10 cellular contexts compared by ENCODE assay signal in the genomic region with DNA sequence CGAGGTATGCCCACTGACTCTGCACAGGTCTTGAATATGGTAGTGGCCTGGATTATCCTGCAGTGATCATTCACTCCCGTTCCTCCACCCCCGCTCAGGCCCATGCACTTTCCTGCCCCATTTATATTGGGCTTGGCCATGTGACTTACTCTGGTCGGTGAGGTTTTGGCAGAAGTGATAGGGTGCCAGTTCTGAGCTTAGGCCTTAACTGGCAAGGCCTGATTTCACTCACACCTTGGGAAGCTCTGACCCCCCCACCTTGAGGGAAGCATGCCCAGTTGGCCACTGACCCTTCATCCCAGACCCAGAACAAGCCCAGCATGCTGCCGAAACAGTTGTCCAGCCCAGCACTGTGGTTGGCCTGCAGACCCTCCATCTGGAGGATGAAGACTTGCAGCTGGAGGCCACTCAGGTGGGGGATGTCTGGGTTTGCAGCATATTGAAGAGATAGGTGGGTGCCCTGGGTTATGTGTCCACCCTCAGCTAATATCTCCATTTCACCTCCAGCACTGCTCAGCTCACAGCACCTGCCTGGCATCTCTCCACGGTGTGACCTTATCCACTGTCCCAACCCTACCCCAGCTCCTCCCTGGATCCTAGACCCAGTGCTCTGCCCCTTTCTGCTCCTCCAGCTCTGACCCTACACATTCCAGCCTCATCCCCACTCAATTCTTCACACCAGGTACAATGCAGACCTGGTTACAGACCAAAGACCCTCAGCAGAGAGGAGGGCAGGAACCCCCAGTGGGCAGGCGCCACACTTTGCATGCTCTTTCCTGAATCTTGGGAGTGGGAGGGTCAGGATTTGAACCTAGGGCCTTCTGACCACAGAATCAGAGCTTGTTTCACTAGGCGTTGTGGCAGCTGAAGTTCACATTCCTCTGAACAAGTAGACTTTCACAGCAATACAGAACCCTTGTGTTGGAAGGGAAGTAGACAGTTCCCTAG.
DNase-seq lines count a peak whose midpoint lies in the region; ATAC-seq, FAIRE-seq and TF ChIP-seq lines count a peak whose summit lies in the region.
"Had no signal": no experiment of that assay in that cellular context is flagged by ENCODE, and none has a peak within 500 bp of the region (broad histone marks: within the 10 kb centered on the region; RNA-seq: fewer than 3 reads in every experiment).

No MANE protein-coding gene starts in this region.

- no peak overlapping the region for H3K27ac ChIP-seq in CD8-positive, alpha-beta memory T cell (ENCODE audit: low read depth, low read length)
- no peak overlapping the region for H3K27ac ChIP-seq in left lung
- H3K27ac ChIP-seq in substantia nigra (ENCODE audit: low read depth, low read length, poor library complexity, severe bottlenecking) = no peak overlapping the region
- H3K27ac ChIP-seq in neuronal stem cell (replicated peaks; ENCODE audit: low read length) = no peak overlapping the region

- H3K9me3 ChIP-seq in CD8-positive, alpha-beta memory T cell (ENCODE audit: low read length) = no peaks in the 10 kb centered on the region
- H3K9me3 ChIP-seq in left lung (no peaks in the 10 kb centered on the region), neuronal stem cell (replicated peaks in 1 of 2; ENCODE audit: control insufficient read depth in 2 of 2, insufficient read depth in 1 of 2, low read depth in 1 of 2, low read length in 2 of 2) (peaks cover 0 to 16% of the 10 kb centered on the region in 2 donors)

- H2AK5ac ChIP-seq in neuronal stem cell (ENCODE audit: low read depth, low read length) = no peak overlapping the region

- no peak overlapping the region for H2BK120ac ChIP-seq in neuronal stem cell (ENCODE audit: low read depth, low read length)

- H3K27me3 Mint-ChIP-seq in CD8-positive, alpha-beta memory T cell = peaks cover 0 to 23% of the 10 kb centered on the region in 2 donors
- no peaks in the 10 kb centered on the region for H3K27me3 Mint-ChIP-seq in activated CD8-positive, alpha-beta T cell treated with anti-CD3 and anti-CD28 coated beads for 36 hours

- H3K23ac ChIP-seq in neuronal stem cell (ENCODE audit: low read depth, low read length, poor library complexity) = no peak overlapping the region

- H3K18ac ChIP-seq in neuronal stem cell (ENCODE audit: low read length) = no peak overlapping the region

- peaks cover 0 to 3% (median 3%) of the 10 kb centered on the region in 3 donors for H3K4me1 Mint-ChIP-seq in CD8-positive, alpha-beta memory T cell
- H3K4me1 Mint-ChIP-seq in activated CD8-positive, alpha-beta T cell treated with anti-CD3 and anti-CD28 coated beads for 36 hours (ENCODE audit: low read depth) = peaks cover 2% of the 10 kb centered on the region

- no peak overlapping the region for H4K91ac ChIP-seq in neuronal stem cell (ENCODE audit: low read depth, low read length, poor library complexity)

- peaks cover 0 to 20% (median 5%) of the 10 kb centered on the region in 5 donors for H3K9me3 Mint-ChIP-seq in CD8-positive, alpha-beta memory T cell
- peaks cover 21% of the 10 kb centered on the region for H3K9me3 Mint-ChIP-seq in activated CD8-positive, alpha-beta T cell treated with anti-CD3 and anti-CD28 coated beads for 36 hours

- no peaks in the 10 kb centered on the region for H3K36me3 Mint-ChIP-seq in CD8-positive, alpha-beta memory T cell
- H3K36me3 Mint-ChIP-seq in activated CD8-positive, alpha-beta T cell treated with anti-CD3 and anti-CD28 coated beads for 36 hours (ENCODE audit: low read depth) = no peaks in the 10 kb centered on the region
- H3K36me3 Mint-ChIP-seq: brain had no signal

- no CpG with 5 or more reads among the region's 8 CpGs for WGBS in neuronal stem cell (ENCODE audit: extremely low coverage in 2 of 2, insufficient read length in 2 of 2, insufficient replicate concordance in 1 of 2), 2 donors

- no peak overlapping the region for H4K8ac ChIP-seq in neuronal stem cell (ENCODE audit: low read depth, low read length)

- DNase-seq in CD8-positive, alpha-beta memory T cell = peak; percentile 50 to 86 (median 51)
- peak; percentile 87 for DNase-seq in activated CD8-positive, alpha-beta T cell treated with anti-CD3 and anti-CD28 coated beads for 36 hours
- no peak for DNase-seq in left lung
- DNase-seq in substantia nigra (lab: John Stamatoyannopoulos, UW) = no peak
- no peak for DNase-seq in D721Med (ENCODE audit: insufficient read length, low spot score)
- DNase-seq in neuronal stem cell (ENCODE audit: low spot score) = no peak
- DNase-seq in cerebellum (ENCODE audit: low spot score) = no peak
- DNase-seq: NCI-H2029 treated with DMSO at 0.1 percent for 48 hours had no signal

- H3K27me3 ChIP-seq in CD8-positive, alpha-beta memory T cell (ENCODE audit: insufficient read depth, low read length, poor library complexity, severe bottlenecking) = no peaks in the 10 kb centered on the region
- H3K27me3 ChIP-seq in left lung = no peaks in the 10 kb centered on the region
- H3K27me3 ChIP-seq in neuronal stem cell (ENCODE audit: control insufficient read depth in 3 of 3, insufficient read depth in 3 of 3, low read depth in 1 of 3, low read length in 3 of 3) = no peaks in the 10 kb centered on the region

- no peak overlapping the region for H3K4me2 ChIP-seq in neuronal stem cell (ENCODE audit: insufficient read depth, low read length, poor library complexity, severe bottlenecking)

- intact Hi-C loops in activated CD8-positive, alpha-beta T cell treated with anti-CD3 and anti-CD28 coated beads for 36 hours (cut with micrococcal nuclease) = no loop called here
- intact Hi-C loops in left lung (cut with DNase I) = no loop called here

- no peak overlapping the region for H3K9ac ChIP-seq in neuronal stem cell (ENCODE audit: low read depth, low read length, poor library complexity)

- H3K36me3 ChIP-seq in CD8-positive, alpha-beta memory T cell (ENCODE audit: insufficient read depth, low read length) = no peaks in the 10 kb centered on the region
- H3K36me3 ChIP-seq in left lung (no peaks in the 10 kb centered on the region), neuronal stem cell (replicated peaks in 1 of 2; ENCODE audit: control insufficient read depth in 2 of 2, insufficient read depth in 2 of 2, low read length in 2 of 2) (no peaks in the 10 kb centered on the region)

- H3K4ac ChIP-seq in neuronal stem cell (ENCODE audit: low read length) = no peak overlapping the region

- POLR2A ChIA-PET in CD8-positive, alpha-beta memory T cell (lab: Charles Lee) = no interaction called here
- POLR2A ChIA-PET in activated CD8-positive, alpha-beta T cell treated with anti-CD3 and anti-CD28 coated beads for 36 hours (lab: Charles Lee) = interaction anchor here (0.6 to 0.8 kb wide), 2 partner anchors 9 to 11 kb away, joined by 3 read pairs; no protein-coding TSS in a partner anchor

- peak; percentile 52 for ATAC-seq in HG03280 (IDR thresholded peaks at IDR 0.05; ENCODE audit: unreplicated experiment)
- ATAC-seq in activated CD8-positive, alpha-beta T cell treated with anti-CD3 and anti-CD28 coated beads for 36 hours = peak; percentile 52
- ATAC-seq in left lung = peak; percentile 15

- H3K4me3 ChIP-seq in CD8-positive, alpha-beta memory T cell (ENCODE audit: low read length) = no peak overlapping the region
- no peak overlapping the region for H3K4me3 ChIP-seq in left lung
- no peak overlapping the region for H3K4me3 ChIP-seq in neuronal stem cell (ENCODE audit: low read length in 2 of 2)

- FAIRE-seq in D721Med (lab: Jason Lieb, UNC) = no peak

- CTCF ChIA-PET in CD8-positive, alpha-beta memory T cell (lab: Charles Lee) = interaction anchor here (0.9 kb wide), 1 partner anchor 9 kb away, joined by 4 read pairs; no protein-coding TSS in a partner anchor
- CTCF ChIA-PET in activated CD8-positive, alpha-beta T cell treated with anti-CD3 and anti-CD28 coated beads for 36 hours (lab: Charles Lee) = interaction anchor here (0.8 to 2.8 kb wide), 4 partner anchors 157 to 237 kb away, joined by 3 to 25 read pairs (median 8); no protein-coding TSS in a partner anchor

- no peaks in the 10 kb centered on the region for H3K79me1 ChIP-seq in neuronal stem cell (ENCODE audit: low read depth, low read length)

- peak overlapping the region in 5 of 7 donors; percentile 14 to 67 (median 52) for H3K4me3 Mint-ChIP-seq in CD8-positive, alpha-beta memory T cell
- no peak overlapping the region for H3K4me3 Mint-ChIP-seq in activated CD8-positive, alpha-beta T cell treated with anti-CD3 and anti-CD28 coated beads for 36 hours
- H3K4me3 Mint-ChIP-seq: brain had no signal

- TF ChIP-seq CTCF in activated CD8-positive, alpha-beta T cell treated with anti-CD3 and anti-CD28 coated beads for 36 hours (IDR thresholded peaks at IDR 0.05) = no peak
- TF ChIP-seq CTCF in left lung (IDR thresholded peaks at IDR 0.05) (no peak), D721Med (IDR thresholded peaks at IDR 0.05; ENCODE audit: insufficient read depth, missing control alignments) (no peak)

- H2BK5ac ChIP-seq in neuronal stem cell (ENCODE audit: low read length) = no peak overlapping the region

- H3K4me1 ChIP-seq in CD8-positive, alpha-beta memory T cell (ENCODE audit: insufficient read depth, low read length) = no peaks in the 10 kb centered on the region
- H3K4me1 ChIP-seq in left lung (no peaks in the 10 kb centered on the region), neuronal stem cell (ENCODE audit: control insufficient read depth in 2 of 2, insufficient read depth in 1 of 2, low read depth in 1 of 2, low read length in 2 of 2) (no peaks in the 10 kb centered on the region)

- no peak overlapping the region for H2BK15ac ChIP-seq in neuronal stem cell (ENCODE audit: low read length)

- no peak overlapping the region for H2BK12ac ChIP-seq in neuronal stem cell (ENCODE audit: low read length)

- H2AFZ ChIP-seq in neuronal stem cell (ENCODE audit: low read length) = no peak overlapping the region

- H3K27ac Mint-ChIP-seq in CD8-positive, alpha-beta memory T cell = peak overlapping the region in 5 of 8 donors; percentile 36 to 94 (median 59)
- H3K27ac Mint-ChIP-seq in activated CD8-positive, alpha-beta T cell treated with anti-CD3 and anti-CD28 coated beads for 36 hours = peak overlapping the region; percentile 52
- H3K27ac Mint-ChIP-seq: brain had no signal

- no peak overlapping the region for H3K14ac ChIP-seq in neuronal stem cell (ENCODE audit: low read length)

Comparison
In these comparisons a context has a peak if more than half of its experiments do, and no peak if none do; other contexts are left out.
1. DNase-seq: peak in CD8-positive, alpha-beta memory T cell (5 of 5) and activated CD8-positive, alpha-beta T cell treated with anti-CD3 and anti-CD28 coated beads for 36 hours (single experiment); none in left lung (0 of 2), substantia nigra (0 of 49), D721Med (single experiment), neuronal stem cell (single experiment) and cerebellum (single experiment).
2. Peak in every context shown above with its lines, with median percentiles within 50 percentile points of each other: ATAC-seq.